In genomic region chr5:10251409-10251808, GRCh38 we compare ENCODE assay signal across 8 cellular contexts. TPM values are rescaled to one million over a fixed set of nuclear protein-coding genes. Genes with fewer than 3 reads are reported as not detected.
DNase-seq lines count a peak whose midpoint lies in the region; ATAC-seq and TF ChIP-seq lines count a peak whose summit lies in the region.

No MANE protein-coding gene starts in this region.

- intact Hi-C loops in Right ventricle myocardium inferior (cut with DNase I) (loop anchor here (10.0 kb wide), 1 partner anchor 887 kb away; no protein-coding TSS in a partner anchor), right lobe of liver (cut with DNase I) (no loop called here), uterus (cut with DNase I; ENCODE audit: low total_unique reads) (no loop called here)

- H3K9me3 ChIP-seq in cardiac muscle cell (ENCODE audit: low read depth) (no peaks in the 10 kb centered on the region), right lobe of liver (no peaks in the 10 kb centered on the region), uterus (no peaks in the 10 kb centered on the region)

- peak overlapping the region; percentile 100 for H3K4me3 Mint-ChIP-seq in activated naive CD8-positive, alpha-beta T cell

- H3K4me3 ChIP-seq in cardiac muscle cell (peak overlapping the region; percentile 86), right lobe of liver (peak overlapping the region; percentile 73 to 96 (median 93)), uterus (peak overlapping the region; percentile 64 to 74)

- TF ChIP-seq CTCF in cardiac muscle cell (IDR thresholded peaks at IDR 0.05; ENCODE audit: low read depth, low read length) (no peak), right lobe of liver (IDR thresholded peaks at IDR 0.05) (no peak), uterus (IDR thresholded peaks at IDR 0.05) (no peak), GM13976 (IDR thresholded peaks at IDR 0.05; ENCODE audit: borderline replicate concordance, control extremely low read depth, extremely low read depth, insufficient read depth, missing control alignments) (no peak)

- peaks cover 64% of the 10 kb centered on the region for H3K4me1 Mint-ChIP-seq in activated naive CD8-positive, alpha-beta T cell (ENCODE audit: low read depth)

- H3K27me3 Mint-ChIP-seq in activated naive CD8-positive, alpha-beta T cell, result no peaks in the 10 kb centered on the region

- ATAC-seq in Right ventricle myocardium inferior, result no peak
- no peak for ATAC-seq in right lobe of liver

- 15% methylated on average over 7 of the region's 7 CpGs for WGBS in right lobe of liver (ENCODE audit: insufficient coverage, low coverage, low lambda C conversion rate, missing lambda C conversion rate)

- no peak for DNase-seq in cardiac muscle cell (ENCODE audit: low read depth in 1 of 2, low spot score in 1 of 2)
- no peak for DNase-seq in Right ventricle myocardium inferior (ENCODE audit: missing footprints)
- DNase-seq in right lobe of liver, result no peak
- DNase-seq in uterus, result no peak
- no peak for DNase-seq in GM13976 (ENCODE audit: low spot score)
- no peak for DNase-seq in cerebellar nuclear complex (lab: John Stamatoyannopoulos, UW)
- DNase-seq in inferior parietal cortex (ENCODE audit: extremely low spot score), result no peak

- H3K9me3 Mint-ChIP-seq in activated naive CD8-positive, alpha-beta T cell (ENCODE audit: low read depth), result no peaks in the 10 kb centered on the region

- in situ Hi-C loops in GM13976 (cut with MboI; ENCODE audit: low sequenced_read_pairs, unreplicated experiment), result no loop called here

- TF ChIP-seq POLR2A in right lobe of liver (IDR thresholded peaks at IDR 0.05) (no peak), uterus (IDR thresholded peaks at IDR 0.05) (no peak)

- H3K36me3 ChIP-seq in cardiac muscle cell (peaks cover 21% of the 10 kb centered on the region), right lobe of liver (peaks cover 5 to 25% (median 12%) of the 10 kb centered on the region in 4 donors), uterus (no peaks in the 10 kb centered on the region)

- no peaks in the 10 kb centered on the region for H3K27me3 ChIP-seq in cardiac muscle cell
- H3K27me3 ChIP-seq in right lobe of liver, result no peaks in the 10 kb centered on the region
- H3K27me3 ChIP-seq in uterus, result no peaks in the 10 kb centered on the region

- H3K4me1 ChIP-seq in cardiac muscle cell (ENCODE audit: low read depth), result peaks cover 19% of the 10 kb centered on the region
- peaks cover 0 to 24% (median 0%) of the 10 kb centered on the region in 4 donors for H3K4me1 ChIP-seq in right lobe of liver
- peaks cover 4 to 8% of the 10 kb centered on the region in 2 donors for H3K4me1 ChIP-seq in uterus

- H3K27ac Mint-ChIP-seq in activated naive CD8-positive, alpha-beta T cell, result peak overlapping the region; percentile 97

- no peak overlapping the region for H3K27ac ChIP-seq in cardiac muscle cell
- peak overlapping the region in 1 of 3 donors; percentile 7 for H3K27ac ChIP-seq in right lobe of liver
- no peak overlapping the region for H3K27ac ChIP-seq in uterus

- H3K36me3 Mint-ChIP-seq in activated naive CD8-positive, alpha-beta T cell, result peaks cover 10% of the 10 kb centered on the region

RNA-seq across cellular contexts. Expression of gene CCT5, which starts 1.3 kb away (rescaled TPM):
- 176 and 231 TPM in 2 replicates for total RNA-seq in cardiac muscle cell
- 256 and 265 TPM in 2 replicates for polyA plus RNA-seq in cardiac muscle cell
- 104 TPM for total RNA-seq in Right ventricle myocardium inferior
- 100 to 1,000 TPM in 2 of 6 experiments, 10 to 100 TPM in 4; 39.7 to 124 (median 74.8) TPM for total RNA-seq in right lobe of liver
- 100 to 1,000 TPM in 1 of 4 donors, 10 to 100 TPM in 3; 57.6 to 251 (median 81.2) TPM for total RNA-seq in uterus

RNA-seq across cellular contexts. Expression of gene ATPSCKMT, which starts 1.7 kb away (rescaled TPM):
- total RNA-seq in cardiac muscle cell (16.6 and 17.2 TPM in 2 replicates), Right ventricle myocardium inferior (16.4 TPM), right lobe of liver (10 to 100 TPM in 5 of 6 experiments, 1 to 10 TPM in 1; 7.5 to 16.0 (median 14.1) TPM), uterus (10 to 100 TPM in 3 of 4 donors, 1 to 10 TPM in 1; 4.1 to 62.4 (median 21.9) TPM)
- polyA plus RNA-seq in cardiac muscle cell, result 4.3 and 9.0 TPM in 2 replicates

RNA-seq across cellular contexts. Expression of gene CMBL, which starts 56.3 kb away (rescaled TPM):
- 1.3 TPM in 2 replicates for total RNA-seq in cardiac muscle cell
- 3.9 and 10.9 TPM in 2 replicates for polyA plus RNA-seq in cardiac muscle cell
- total RNA-seq in Right ventricle myocardium inferior, result 46.2 TPM
- 100 to 1,000 TPM in 3 of 6 experiments, 10 to 100 TPM in 3; 29.4 to 206 (median 97.7) TPM for total RNA-seq in right lobe of liver
- total RNA-seq in uterus, result 10 to 100 TPM in 2 of 4 donors, 1 to 10 TPM in 2; 1.5 to 20.3 (median 9.1) TPM
